1 cellular context compared by ENCODE assay signal in genomic region chr2:96287273-96287856, GRCh38.
TF ChIP-seq lines count a peak whose summit lies in the region.

No MANE protein-coding gene starts in this region.

TF ChIP-seq in GM12878, 131 proteins besides CTCF, POLR2A, EP300 and RAD21:
- no peak for TF ChIP-seq RCOR1 (conservative IDR thresholded peaks at IDR 0.05; ENCODE audit: low read depth, low read length)
- peak; percentile 53; the same call in 1 of the 2 replicates for TF ChIP-seq IRF4 (IDR thresholded peaks at IDR 0.05; ENCODE audit: low read depth, low read length)
- TF ChIP-seq SUZ12 (IDR thresholded peaks at IDR 0.05; ENCODE audit: unreplicated experiment) = no peak
- TF ChIP-seq CHD2 (IDR thresholded peaks at IDR 0.05; ENCODE audit: borderline replicate concordance, low read depth, low read length) = no peak
- no peak for TF ChIP-seq KDM1A (IDR thresholded peaks at IDR 0.05; ENCODE audit: borderline replicate concordance)
- peak; percentile 52; the same call in 1 of the 2 replicates for TF ChIP-seq EED (IDR thresholded peaks at IDR 0.05; ENCODE audit: low read depth)
